9 cellular contexts compared by ENCODE assay signal in genomic region chr10:65396997-65397396, GRCh38.
"Had no signal": no experiment of that assay in that cellular context is flagged by ENCODE, and none has a peak within 500 bp of the region (broad histone marks: within the 10 kb centered on the region; RNA-seq: fewer than 3 reads in every experiment).

No MANE protein-coding gene starts in this region.

- H3K4me3 ChIP-seq: GM23248, HAP-1 had no signal

- H3K4me3 Mint-ChIP-seq: HFFc6, IgD-negative memory B cell had no signal

- H3K36me3 ChIP-seq: HAP-1 had no signal

- H2AFZ ChIP-seq: GM23248 had no signal

- H3K27ac Mint-ChIP-seq: HFFc6, IgD-negative memory B cell had no signal

- H3K4me1 ChIP-seq: HAP-1 had no signal

- H3K9me3 ChIP-seq: HAP-1 had no signal

- H3K27me3 Mint-ChIP-seq: IgD-negative memory B cell had no signal

- H3K4me1 Mint-ChIP-seq: IgD-negative memory B cell had no signal

- DNase-seq: GM23248, GOT3, H7, HFFc6 had no signal

- ATAC-seq: HCT116, HepG2 had no signal

- H3K9ac ChIP-seq: GM23248 had no signal

- H3K27ac ChIP-seq: GM23248, HL-60 had no signal

- H3K36me3 Mint-ChIP-seq: IgD-negative memory B cell had no signal
